In genomic region chr20:12591949-12592470, GRCh38 we compare ENCODE assay signal across 23 cellular contexts.
DNase-seq lines count a peak whose midpoint lies in the region; TF ChIP-seq lines count a peak whose summit lies in the region.
"Had no signal": no experiment of that assay in that cellular context is flagged by ENCODE, and none has a peak within 500 bp of the region (broad histone marks: within the 10 kb centered on the region; RNA-seq: fewer than 3 reads in every experiment).

No MANE protein-coding gene starts in this region.

- H3K9me3 ChIP-seq in smooth muscle cell (replicated peaks; ENCODE audit: low read depth) (no peaks in the 10 kb centered on the region), Caco-2 (no peaks in the 10 kb centered on the region)
- H3K9me3 ChIP-seq: ascending aorta, esophagus muscularis mucosa, right lobe of liver had no signal

- no peaks in the 10 kb centered on the region for H3K79me2 ChIP-seq in smooth muscle cell (ENCODE audit: low read depth)

- TF ChIP-seq CTCF in smooth muscle cell (IDR thresholded peaks at IDR 0.05; ENCODE audit: borderline replicate concordance, insufficient read depth, poor library complexity, severe bottlenecking), result no peak
- no peak for TF ChIP-seq CTCF in Caco-2 (IDR thresholded peaks at IDR 0.05; ENCODE audit: insufficient read depth in 1 of 2, low read depth in 1 of 2, low read length in 1 of 2, severe bottlenecking in 1 of 2, unreplicated experiment in 1 of 2)

- H3K27ac ChIP-seq in smooth muscle cell (ENCODE audit: low read depth), result no peak overlapping the region
- H3K27ac ChIP-seq: ascending aorta, C4-2B, esophagus muscularis mucosa, HL-60, right lobe of liver, SJSA1 had no signal

- no peaks in the 10 kb centered on the region for H3K27me3 Mint-ChIP-seq in activated T-cell treated with anti-CD3 and anti-CD28 coated beads, Interleukin-2, amount 50 U/mL, for 24 hours
- no peaks in the 10 kb centered on the region for H3K27me3 Mint-ChIP-seq in Caco-2 (ENCODE audit: insufficient read depth, unreplicated experiment)
- H3K27me3 Mint-ChIP-seq: activated B cell treated with CpG ODN at 0.5 μM for 24 hours; activated CD4-positive, alpha-beta memory T cell treated with anti-CD3 and anti-CD28 coated beads, Interleukin-2, amount 10 ng/mL, durations not matched to agents 7 days and 5 days; central memory CD8-positive, alpha-beta T cell had no signal

- no peaks in the 10 kb centered on the region for H3K4me1 ChIP-seq in smooth muscle cell (ENCODE audit: low read depth)
- no peaks in the 10 kb centered on the region for H3K4me1 ChIP-seq in Caco-2
- H3K4me1 ChIP-seq: ascending aorta, esophagus muscularis mucosa, right lobe of liver, SJSA1 had no signal

- no TSS peak for BruUV-seq in Caco-2 (replicated peaks; lab: Mats Ljungman, UMichigan)

- no peak overlapping the region for H3K27ac Mint-ChIP-seq in activated T-cell treated with anti-CD3 and anti-CD28 coated beads, Interleukin-2, amount 50 U/mL, for 24 hours
- no peak overlapping the region for H3K27ac Mint-ChIP-seq in Caco-2 (ENCODE audit: unreplicated experiment)
- H3K27ac Mint-ChIP-seq: activated B cell treated with CpG ODN at 0.5 μM for 24 hours; activated CD4-positive, alpha-beta memory T cell treated with anti-CD3 and anti-CD28 coated beads, Interleukin-2, amount 10 ng/mL, durations not matched to agents 7 days and 5 days; activated naive CD4-positive, alpha-beta T cell treated with anti-CD3 and anti-CD28 coated beads for 36 hours; HFFc6; stimulated activated effector memory CD8-positive, alpha-beta T cell treated with anti-CD3 and anti-CD28 coated beads, Interleukin-12 subunit alpha, Interleukin-12 subunit beta, amount 100 ng/mL, for 72 hours had no signal

- 42% methylated on average over 1 of the region's 1 CpG for WGBS in smooth muscle cell (ENCODE audit: low lambda C conversion rate)

- H3K27me3 ChIP-seq in smooth muscle cell (ENCODE audit: low read depth), result no peaks in the 10 kb centered on the region
- H3K27me3 ChIP-seq in Caco-2 (replicated peaks; ENCODE audit: control insufficient read depth, insufficient read depth, low read length), result no peaks in the 10 kb centered on the region
- H3K27me3 ChIP-seq: ascending aorta, esophagus muscularis mucosa, right lobe of liver, SJSA1 had no signal

- H3F3A ChIP-seq in smooth muscle cell (ENCODE audit: low read depth), result peaks cover 7% of the 10 kb centered on the region

- no peaks in the 10 kb centered on the region for H3K4me1 Mint-ChIP-seq in activated T-cell treated with anti-CD3 and anti-CD28 coated beads, Interleukin-2, amount 50 U/mL, for 24 hours (ENCODE audit: low read depth)
- no peaks in the 10 kb centered on the region for H3K4me1 Mint-ChIP-seq in Caco-2 (ENCODE audit: low read depth, unreplicated experiment)
- H3K4me1 Mint-ChIP-seq: activated B cell treated with CpG ODN at 0.5 μM for 24 hours; activated CD4-positive, alpha-beta memory T cell treated with anti-CD3 and anti-CD28 coated beads, Interleukin-2, amount 10 ng/mL, durations not matched to agents 7 days and 5 days; central memory CD8-positive, alpha-beta T cell; stimulated activated effector memory CD8-positive, alpha-beta T cell treated with anti-CD3 and anti-CD28 coated beads, Interleukin-12 subunit alpha, Interleukin-12 subunit beta, amount 100 ng/mL, for 72 hours had no signal

- DNase-seq in DMS53 treated with DMSO at 0.1 percent for 48 hours (lab: John Stamatoyannopoulos, UW; ENCODE audit: unreplicated experiment) (peak; percentile 64), NCI-H1417 treated with DMSO at 0.1 percent for 48 hours (lab: John Stamatoyannopoulos, UW) (peak; percentile 31), NCI-H345 (lab: John Stamatoyannopoulos, UW) (peak; percentile 96), islet precursor cell (peak; percentile 90), occipital lobe (lab: John Stamatoyannopoulos, UW) (no peak), smooth muscle cell (lab: John Stamatoyannopoulos, UW; ENCODE audit: unreplicated experiment) (no peak), Caco-2 (no peak)
- DNase-seq in activated T-cell treated with anti-CD3 and anti-CD28 coated beads, Interleukin-2, amount 50 U/mL, for 24 hours, result no peak
- DNase-seq: activated B cell treated with CpG ODN at 0.5 μM for 24 hours; activated CD4-positive, alpha-beta memory T cell treated with anti-CD3 and anti-CD28 coated beads, Interleukin-2, amount 10 ng/mL, durations not matched to agents 7 days and 5 days; activated naive CD4-positive, alpha-beta T cell treated with anti-CD3 and anti-CD28 coated beads for 36 hours; activated T-cell treated with anti-CD3 and anti-CD28 coated beads, Interleukin-2, amount 50 U/mL, for 1 hour; effector CD8-positive, alpha-beta T cell; HFFc6; MM.1S; right lobe of liver had no signal

- CTCF ChIA-PET in Caco-2 (lab: Charles Lee), result no interaction called here

- no peak overlapping the region for H3K4me3 Mint-ChIP-seq in activated T-cell treated with anti-CD3 and anti-CD28 coated beads, Interleukin-2, amount 50 U/mL, for 24 hours
- no peak overlapping the region for H3K4me3 Mint-ChIP-seq in Caco-2 (ENCODE audit: unreplicated experiment)
- H3K4me3 Mint-ChIP-seq: activated B cell treated with CpG ODN at 0.5 μM for 24 hours; activated CD4-positive, alpha-beta memory T cell treated with anti-CD3 and anti-CD28 coated beads, Interleukin-2, amount 10 ng/mL, durations not matched to agents 7 days and 5 days; activated naive CD4-positive, alpha-beta T cell treated with anti-CD3 and anti-CD28 coated beads for 36 hours; central memory CD8-positive, alpha-beta T cell; HFFc6; stimulated activated effector memory CD8-positive, alpha-beta T cell treated with anti-CD3 and anti-CD28 coated beads, Interleukin-12 subunit alpha, Interleukin-12 subunit beta, amount 100 ng/mL, for 72 hours had no signal

- H3K36me3 Mint-ChIP-seq in activated T-cell treated with anti-CD3 and anti-CD28 coated beads, Interleukin-2, amount 50 U/mL, for 24 hours (ENCODE audit: low read depth), result no peaks in the 10 kb centered on the region
- no peaks in the 10 kb centered on the region for H3K36me3 Mint-ChIP-seq in Caco-2 (ENCODE audit: insufficient read depth, unreplicated experiment)
- H3K36me3 Mint-ChIP-seq: stimulated activated effector memory CD8-positive, alpha-beta T cell treated with anti-CD3 and anti-CD28 coated beads, Interleukin-12 subunit alpha, Interleukin-12 subunit beta, amount 100 ng/mL, for 72 hours had no signal

- no peak overlapping the region for H2AFZ ChIP-seq in smooth muscle cell (ENCODE audit: low read depth)

- H3K4me2 ChIP-seq in smooth muscle cell, result no peak overlapping the region

- H3K36me3 ChIP-seq in smooth muscle cell (ENCODE audit: low read depth) (no peaks in the 10 kb centered on the region), Caco-2 (ENCODE audit: control insufficient read depth, insufficient read depth, low read length) (no peaks in the 10 kb centered on the region)
- H3K36me3 ChIP-seq: ascending aorta, esophagus muscularis mucosa, right lobe of liver, SJSA1 had no signal

- no peak overlapping the region for H3K9ac ChIP-seq in smooth muscle cell (ENCODE audit: low read depth)

- POLR2A ChIA-PET in Caco-2 (lab: Charles Lee), result no interaction called here

- H3K9me3 Mint-ChIP-seq in activated T-cell treated with anti-CD3 and anti-CD28 coated beads, Interleukin-2, amount 50 U/mL, for 24 hours, result peaks cover 5% of the 10 kb centered on the region
- H3K9me3 Mint-ChIP-seq in Caco-2 (ENCODE audit: unreplicated experiment), result no peaks in the 10 kb centered on the region

- no peak overlapping the region for H3K4me3 ChIP-seq in smooth muscle cell
- H3K4me3 ChIP-seq in Caco-2 (ENCODE audit: low read depth, low read length), result no peak overlapping the region
- H3K4me3 ChIP-seq: ascending aorta, esophagus muscularis mucosa, right lobe of liver, SJSA1 had no signal

- H4K20me1 ChIP-seq in smooth muscle cell (ENCODE audit: low read depth), result no peaks in the 10 kb centered on the region

- intact Hi-C loops in Caco-2 (cut with micrococcal nuclease; ENCODE audit: unreplicated experiment), result no loop called here

Comparison
In these comparisons a context has a peak if more than half of its experiments do, and no peak if none do; other contexts are left out.
1. DNase-seq: peak in DMS53 treated with DMSO at 0.1 percent for 48 hours (single experiment), NCI-H1417 treated with DMSO at 0.1 percent for 48 hours (single experiment), NCI-H345 (single experiment) and islet precursor cell (single experiment); none in occipital lobe (single experiment), activated T-cell treated with anti-CD3 and anti-CD28 coated beads, Interleukin-2, amount 50 U/mL, for 24 hours (single experiment), smooth muscle cell (single experiment) and Caco-2 (0 of 2).